Comparison of ENCODE assay signal across 1 cellular context in the genomic region with DNA sequence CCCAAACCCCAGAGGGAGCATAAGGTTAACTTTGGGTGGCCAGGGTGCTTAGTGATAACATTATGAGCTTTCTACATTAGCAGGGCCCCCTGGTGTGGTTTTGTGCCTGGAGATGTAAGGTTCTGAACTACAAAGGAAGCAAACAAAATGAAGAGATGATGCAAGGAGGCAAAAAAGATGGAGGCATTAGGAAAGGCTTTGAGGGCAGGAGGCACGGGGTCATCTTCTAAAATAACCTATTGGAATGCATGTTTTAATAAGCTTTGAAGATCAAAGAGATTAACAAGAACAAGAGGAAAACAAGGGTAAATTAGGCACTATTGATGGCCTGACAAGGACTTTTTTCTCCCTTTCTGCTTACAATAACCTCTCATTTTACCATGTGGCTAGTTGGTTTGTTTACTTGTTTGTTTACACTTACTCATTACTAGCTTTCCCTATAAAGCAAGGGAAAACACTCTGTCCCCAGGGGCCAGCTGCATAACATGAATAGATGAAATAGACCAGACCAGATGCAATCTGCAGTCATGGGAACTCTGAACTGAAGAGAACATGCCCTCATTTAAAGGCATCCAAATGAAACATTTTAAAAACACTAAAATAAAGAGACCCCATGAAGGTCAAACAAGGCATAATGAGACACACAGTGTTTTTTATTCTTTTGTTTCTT.
TF ChIP-seq lines count a peak whose summit lies in the region.

No MANE protein-coding gene starts in this region.

TF ChIP-seq in H1, 55 proteins besides CTCF, POLR2A, EP300 and RAD21:
- TF ChIP-seq ATF2 (IDR thresholded peaks at IDR 0.05; ENCODE audit: low read length) (no peak), CEBPB (IDR thresholded peaks at IDR 0.05; ENCODE audit: low read depth, low read length) (0 out of 2 replicates have a peak, but pooled peaks have one; percentile 12)
TF ChIP-seq in H1: peak in this region for 1.
